ENCODE assay signal across 8 cellular contexts in the genomic region with DNA sequence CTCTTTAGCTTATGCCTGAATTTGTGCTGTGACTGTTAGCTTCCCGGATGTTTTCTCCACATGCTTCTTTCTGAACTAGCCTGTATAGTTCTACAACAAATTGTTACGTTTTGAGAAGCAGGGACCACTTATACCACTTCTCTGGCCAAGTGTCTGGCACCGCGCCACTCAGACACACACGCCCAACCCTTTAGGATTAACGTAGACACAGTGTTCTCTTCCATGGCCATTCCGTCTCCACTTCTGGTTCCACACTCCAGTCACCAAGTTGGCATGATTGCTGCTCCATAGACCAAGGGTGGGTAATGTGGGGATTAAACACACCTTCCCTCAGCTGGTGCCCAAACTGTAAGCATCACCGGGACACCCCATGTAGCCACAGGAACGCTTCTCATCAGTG. TPM values are rescaled to one million over a fixed set of nuclear protein-coding genes. Genes with fewer than 3 reads are reported as not detected.
A peak's percentile ranks its signal among the peaks of the same experiment; 100 is the strongest.
DNase-seq lines count a peak whose midpoint lies in the region; ATAC-seq and TF ChIP-seq lines count a peak whose summit lies in the region.

No MANE protein-coding gene starts in this region.

- H3K27ac Mint-ChIP-seq in glutamatergic neuron (ENCODE audit: unreplicated experiment) = no peak overlapping the region

- H3K27me3 Mint-ChIP-seq in glutamatergic neuron (ENCODE audit: unreplicated experiment) = no peaks in the 10 kb centered on the region

- ATAC-seq in GM21423 (IDR thresholded peaks at IDR 0.05; ENCODE audit: unreplicated experiment) = no peak

- peaks cover 3% of the 10 kb centered on the region for H3K9me3 Mint-ChIP-seq in glutamatergic neuron (ENCODE audit: unreplicated experiment)

- peak; percentile 50 for DNase-seq in NCI-H1092 (lab: John Stamatoyannopoulos, UW)
- DNase-seq in NCI-H1092 treated with DMSO at 0.1 percent for 48 hours (lab: John Stamatoyannopoulos, UW) = no peak
- DNase-seq in NCI-H748 treated with DMSO at 0.1 percent for 48 hours (lab: John Stamatoyannopoulos, UW) = peak; percentile 17
- DNase-seq in glutamatergic neuron = no peak
- no peak for DNase-seq in tibial artery
- DNase-seq in SIG-M5 (lab: John Stamatoyannopoulos, UW) = no peak

- H3K4me1 ChIP-seq in tibial artery = peaks cover 0 to 30% (median 16%) of the 10 kb centered on the region in 4 donors

- H3K36me3 ChIP-seq in tibial artery = no peaks in the 10 kb centered on the region

- H3K27me3 ChIP-seq in tibial artery = peaks cover 0 to 29% of the 10 kb centered on the region in 2 donors

- H3K27ac ChIP-seq in skin epidermis (no peak overlapping the region), tibial artery (no peak overlapping the region)

- no peaks in the 10 kb centered on the region for H3K36me3 Mint-ChIP-seq in glutamatergic neuron (ENCODE audit: unreplicated experiment)

- H3K4me1 Mint-ChIP-seq in glutamatergic neuron (ENCODE audit: low read depth, unreplicated experiment) = peaks cover 9% of the 10 kb centered on the region

- H3K4me3 ChIP-seq in skin epidermis = peak overlapping the region in 4 of 7 experiments; percentile 39 to 54 (median 48)
- peak overlapping the region in 1 of 2 donors; percentile 62 for H3K4me3 ChIP-seq in tibial artery

- TF ChIP-seq CTCF in glutamatergic neuron (IDR thresholded peaks at IDR 0.05; ENCODE audit: partially characterized antibody, unreplicated experiment) (no peak), tibial artery (IDR thresholded peaks at IDR 0.05) (no peak)

- no peaks in the 10 kb centered on the region for H3K9me3 ChIP-seq in tibial artery

- intact Hi-C loops in tibial artery (cut with DNase I; ENCODE audit: low total_unique reads) = loop anchor here (10.0 kb wide), 2 partner anchors 303 to 347 kb away; no protein-coding TSS in a partner anchor

- peak overlapping the region; percentile 90 for H3K4me3 Mint-ChIP-seq in glutamatergic neuron (ENCODE audit: unreplicated experiment)

RNA-seq across cellular contexts. Expression of a gene that starts 0.8 kb away (rescaled TPM):
- total RNA-seq in glutamatergic neuron (ENCODE audit: unreplicated experiment) = 9.0 TPM

Comparison
In these comparisons a context has a peak if more than half of its experiments do, and no peak if none do; other contexts are left out.
1. DNase-seq: peak in NCI-H1092 (single experiment) and NCI-H748 treated with DMSO at 0.1 percent for 48 hours (single experiment); none in NCI-H1092 treated with DMSO at 0.1 percent for 48 hours (single experiment), glutamatergic neuron (single experiment), tibial artery (0 of 2) and SIG-M5 (single experiment).